In the genomic region with DNA sequence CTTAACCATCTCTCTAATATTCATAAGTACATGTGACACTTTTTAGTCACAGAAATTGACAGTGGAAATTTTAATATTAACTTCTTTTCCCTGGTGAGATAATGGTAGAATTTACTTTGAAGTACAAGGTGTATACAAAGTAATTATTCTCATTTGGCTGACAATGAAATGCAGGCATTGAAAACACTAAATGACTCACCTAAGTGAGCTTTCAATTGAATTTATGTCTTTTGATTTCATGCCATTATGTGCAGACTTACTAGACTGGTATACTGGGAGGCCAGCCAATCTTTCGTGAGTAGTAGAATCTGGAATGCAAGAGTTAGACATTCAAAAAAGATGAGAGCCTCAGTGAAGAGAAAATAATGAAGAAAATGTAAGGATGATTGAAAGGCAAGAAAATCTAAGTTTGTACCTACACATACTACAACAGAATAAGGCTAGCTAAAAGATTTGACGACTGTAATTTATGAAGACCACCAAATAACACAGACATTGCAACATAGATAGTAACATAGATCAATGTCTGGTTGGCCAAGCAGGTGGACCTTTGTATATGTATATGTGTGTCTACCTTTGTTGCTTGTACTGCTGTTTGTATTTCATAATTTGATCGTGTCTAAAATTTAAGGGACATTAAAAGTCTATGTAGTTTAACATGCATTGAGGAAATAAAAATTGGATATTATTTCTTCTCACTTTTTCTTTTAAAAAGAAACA, we compare ENCODE assay signal across 10 cellular contexts.
DNase-seq lines count a peak whose midpoint lies in the region; ATAC-seq and TF ChIP-seq lines count a peak whose summit lies in the region.
"Had no signal": no experiment of that assay in that cellular context is flagged by ENCODE, and none has a peak within 500 bp of the region (broad histone marks: within the 10 kb centered on the region; RNA-seq: fewer than 3 reads in every experiment).

No MANE protein-coding gene starts in this region.

- peak; percentile 95 for DNase-seq in EL
- DNase-seq in NCI-H446 (lab: John Stamatoyannopoulos, UW) = peak; percentile 70 to 88
- DNase-seq in dermis microvascular lymphatic vessel endothelial cell (ENCODE audit: low read depth in 2 of 2) = peak; percentile 84 to 96
- peak; percentile 84 for DNase-seq in pulmonary artery endothelial cell (ENCODE audit: low read depth, low spot score)
- DNase-seq in activated CD8-positive, alpha-beta memory T cell treated with anti-CD3 and anti-CD28 coated beads, Interleukin-2, amount 50 U/mL, for 48 hours = no peak
- no peak for DNase-seq in activated gamma-delta T cell treated with Interleukin-2 at 50 U/mL for 16 hours
- no peak for DNase-seq in activated CD4-positive, alpha-beta T cell treated with anti-CD3 and anti-CD28 coated beads for 48 hours
- DNase-seq: activated naive CD4-positive, alpha-beta T cell treated with Interleukin-2 at 50 U/mL for 16 hours; Kasumi-1 had no signal

- no peak for ATAC-seq in GM18505 (IDR thresholded peaks at IDR 0.05; ENCODE audit: unreplicated experiment)

- no peak for TF ChIP-seq POLR2A in GM18505 (IDR thresholded peaks at IDR 0.05; ENCODE audit: borderline replicate concordance, extremely low read depth, insufficient read depth, insufficient read length)

Comparison
In these comparisons a context has a peak if more than half of its experiments do, and no peak if none do; other contexts are left out.
1. DNase-seq: peak in EL (single experiment), NCI-H446 (2 of 2), dermis microvascular lymphatic vessel endothelial cell (2 of 2) and pulmonary artery endothelial cell (single experiment); none in activated CD8-positive, alpha-beta memory T cell treated with anti-CD3 and anti-CD28 coated beads, Interleukin-2, amount 50 U/mL, for 48 hours (single experiment), activated gamma-delta T cell treated with Interleukin-2 at 50 U/mL for 16 hours (single experiment) and activated CD4-positive, alpha-beta T cell treated with anti-CD3 and anti-CD28 coated beads for 48 hours (single experiment).